Comparison of ENCODE assay signal across 1 cellular context in the genomic region with DNA sequence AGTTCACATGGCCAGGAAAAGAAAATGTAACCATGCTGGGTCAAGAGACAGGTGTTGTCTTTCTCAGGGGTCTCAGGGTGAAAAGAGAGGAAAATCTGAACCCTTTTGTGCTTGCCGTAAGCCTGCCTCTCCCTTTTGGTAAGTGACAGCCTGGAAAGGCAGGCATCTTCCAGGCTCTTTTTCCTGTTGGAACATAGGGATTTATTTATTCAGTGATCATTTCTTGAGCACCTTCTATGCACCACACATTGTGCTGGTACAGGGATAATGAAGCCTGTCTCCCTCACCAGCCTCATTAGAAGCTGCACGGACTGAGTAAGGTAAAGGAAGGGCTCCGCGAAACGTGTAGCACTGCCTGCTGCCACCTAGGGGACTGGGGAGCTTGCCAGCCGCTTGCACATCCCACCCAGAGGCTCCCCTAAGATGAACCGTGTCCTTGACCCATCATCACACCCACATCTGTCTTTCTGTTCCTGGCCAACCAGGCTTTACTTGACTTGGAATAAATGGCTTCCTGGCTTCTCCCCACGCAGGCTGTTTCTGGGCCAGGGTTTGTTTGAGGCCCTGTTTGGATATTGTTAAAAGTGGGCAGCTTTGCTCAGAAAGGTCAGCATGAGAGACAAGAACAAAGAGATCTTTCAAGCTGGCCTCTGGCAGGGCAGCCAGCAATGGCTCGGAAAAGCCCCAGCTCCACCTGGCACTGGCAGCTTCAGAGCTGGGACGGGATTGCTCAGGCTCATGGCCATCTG.
TF ChIP-seq lines count a peak whose summit lies in the region.

No MANE protein-coding gene starts in this region.

TF ChIP-seq in HCT116, 20 proteins besides CTCF, POLR2A, EP300 and RAD21 (continued from another document):
- TF ChIP-seq, protein P1, sequence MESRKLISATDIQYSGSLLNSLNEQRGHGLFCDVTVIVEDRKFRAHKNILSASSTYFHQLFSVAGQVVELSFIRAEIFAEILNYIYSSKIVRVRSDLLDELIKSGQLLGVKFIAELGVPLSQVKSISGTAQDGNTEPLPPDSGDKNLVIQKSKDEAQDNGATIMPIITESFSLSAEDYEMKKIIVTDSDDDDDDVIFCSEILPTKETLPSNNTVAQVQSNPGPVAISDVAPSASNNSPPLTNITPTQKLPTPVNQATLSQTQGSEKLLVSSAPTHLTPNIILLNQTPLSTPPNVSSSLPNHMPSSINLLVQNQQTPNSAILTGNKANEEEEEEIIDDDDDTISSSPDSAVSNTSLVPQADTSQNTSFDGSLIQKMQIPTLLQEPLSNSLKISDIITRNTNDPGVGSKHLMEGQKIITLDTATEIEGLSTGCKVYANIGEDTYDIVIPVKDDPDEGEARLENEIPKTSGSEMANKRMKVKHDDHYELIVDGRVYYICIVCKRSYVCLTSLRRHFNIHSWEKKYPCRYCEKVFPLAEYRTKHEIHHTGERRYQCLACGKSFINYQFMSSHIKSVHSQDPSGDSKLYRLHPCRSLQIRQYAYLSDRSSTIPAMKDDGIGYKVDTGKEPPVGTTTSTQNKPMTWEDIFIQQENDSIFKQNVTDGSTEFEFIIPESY (IDR thresholded peaks at IDR 0.05; ENCODE audit: extremely low read depth, insufficient replicate concordance, low read length) = no peak
- TF ChIP-seq ELF1 (IDR thresholded peaks at IDR 0.05; ENCODE audit: borderline replicate concordance, low read depth) (no peak), YY1 (IDR thresholded peaks at IDR 0.05; ENCODE audit: extremely low read depth, insufficient replicate concordance, low read depth, low read length) (no peak), CEBPB (IDR thresholded peaks at IDR 0.05; ENCODE audit: low read depth) (no peak), SRF (IDR thresholded peaks at IDR 0.05; ENCODE audit: low read depth) (no peak), ZNF274 (IDR thresholded peaks at IDR 0.05; ENCODE audit: low read depth, low read length) (no peak), ZFX (IDR thresholded peaks at IDR 0.05) (no peak), SIN3A (IDR thresholded peaks at IDR 0.05; ENCODE audit: low read depth) (no peak)
